Comparison of ENCODE assay signal across 19 cellular contexts in genomic region chr9:37192803-37193202, GRCh38.
"Had no signal": no experiment of that assay in that cellular context is flagged by ENCODE, and none has a peak within 500 bp of the region (broad histone marks: within the 10 kb centered on the region; RNA-seq: fewer than 3 reads in every experiment).

No MANE protein-coding gene starts in this region.

- H3K4me3 Mint-ChIP-seq: central memory CD8-positive, alpha-beta T cell; endodermal cell; natural killer cell treated with Interleukin-12 subunit alpha and Interleukin-12 subunit beta and Interleukin-15 and Interleukin-18, amount 100 ng/mL, for 72 hours; T-helper 1 cell treated with Interleukin-12 subunit alpha and Interleukin-12 subunit beta and Interleukin-4 antibody, amounts not matched to agents 30 μg/mL and 1 μg/mL, for 36 hours had no signal

- H3K36me3 ChIP-seq: brain microvascular endothelial cell, colonic mucosa had no signal

- H3K4me1 ChIP-seq: colonic mucosa had no signal

- ATAC-seq: foreskin keratinocyte; natural killer cell treated with Interleukin-12 subunit alpha and Interleukin-12 subunit beta and Interleukin-15 and Interleukin-18, amount 100 ng/mL, for 72 hours; sciatic nerve had no signal

- H3K27me3 Mint-ChIP-seq: central memory CD8-positive, alpha-beta T cell; natural killer cell treated with Interleukin-12 subunit alpha and Interleukin-12 subunit beta and Interleukin-15 and Interleukin-18, amount 100 ng/mL, for 72 hours had no signal

- H3K27ac Mint-ChIP-seq: natural killer cell treated with Interleukin-12 subunit alpha and Interleukin-12 subunit beta and Interleukin-15 and Interleukin-18, amount 100 ng/mL, for 72 hours; T-helper 1 cell treated with Interleukin-12 subunit alpha and Interleukin-12 subunit beta and Interleukin-4 antibody, amounts not matched to agents 30 μg/mL and 1 μg/mL, for 36 hours had no signal

- DNase-seq: activated CD4-positive, alpha-beta T cell treated with anti-CD3 and anti-CD28 coated beads for 1 hour; activated CD4-positive, alpha-beta T cell treated with anti-CD3 and anti-CD28 coated beads, Interleukin-2, amount 50 U/mL, for 48 hours; activated naive CD4-positive, alpha-beta T cell; activated T-cell treated with anti-CD3 and anti-CD28 coated beads for 4 hours; anterior cingulate cortex; brain microvascular endothelial cell; colonic mucosa; endodermal cell; foreskin keratinocyte; spleen; stimulated activated naive CD4-positive, alpha-beta T cell treated with Interleukin-2 at 50 U/mL for 16 hours; tibial artery had no signal

- H3K4me3 ChIP-seq: colonic mucosa, hepatocyte, spleen, tibial artery had no signal

- H3K27me3 ChIP-seq: brain microvascular endothelial cell, colonic mucosa, foreskin keratinocyte, hepatocyte, spleen, tibial artery had no signal

- H3K27ac ChIP-seq: brain microvascular endothelial cell, colonic mucosa, epithelial cell of prostate, foreskin keratinocyte, hepatocyte, tibial artery, VCaP had no signal

- H3K9me3 ChIP-seq: colonic mucosa, spleen, tibial artery had no signal

- H3K9me3 Mint-ChIP-seq: central memory CD8-positive, alpha-beta T cell; natural killer cell treated with Interleukin-12 subunit alpha and Interleukin-12 subunit beta and Interleukin-15 and Interleukin-18, amount 100 ng/mL, for 72 hours; T-helper 1 cell treated with Interleukin-12 subunit alpha and Interleukin-12 subunit beta and Interleukin-4 antibody, amounts not matched to agents 30 μg/mL and 1 μg/mL, for 36 hours had no signal
